Comparison of ENCODE assay signal across 1 cellular context in genomic region chr9:131502781-131503625, GRCh38.
TF ChIP-seq lines count a peak whose summit lies in the region.

A gene with protein sequence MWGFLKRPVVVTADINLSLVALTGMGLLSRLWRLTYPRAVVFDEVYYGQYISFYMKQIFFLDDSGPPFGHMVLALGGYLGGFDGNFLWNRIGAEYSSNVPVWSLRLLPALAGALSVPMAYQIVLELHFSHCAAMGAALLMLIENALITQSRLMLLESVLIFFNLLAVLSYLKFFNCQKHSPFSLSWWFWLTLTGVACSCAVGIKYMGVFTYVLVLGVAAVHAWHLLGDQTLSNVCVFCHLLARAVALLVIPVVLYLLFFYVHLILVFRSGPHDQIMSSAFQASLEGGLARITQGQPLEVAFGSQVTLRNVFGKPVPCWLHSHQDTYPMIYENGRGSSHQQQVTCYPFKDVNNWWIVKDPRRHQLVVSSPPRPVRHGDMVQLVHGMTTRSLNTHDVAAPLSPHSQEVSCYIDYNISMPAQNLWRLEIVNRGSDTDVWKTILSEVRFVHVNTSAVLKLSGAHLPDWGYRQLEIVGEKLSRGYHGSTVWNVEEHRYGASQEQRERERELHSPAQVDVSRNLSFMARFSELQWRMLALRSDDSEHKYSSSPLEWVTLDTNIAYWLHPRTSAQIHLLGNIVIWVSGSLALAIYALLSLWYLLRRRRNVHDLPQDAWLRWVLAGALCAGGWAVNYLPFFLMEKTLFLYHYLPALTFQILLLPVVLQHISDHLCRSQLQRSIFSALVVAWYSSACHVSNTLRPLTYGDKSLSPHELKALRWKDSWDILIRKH (plus strand): TSS chr9:131502918. CDS start chr9:131504219, 1,301 bp downstream.

TF ChIP-seq in HepG2, 621 proteins besides CTCF, POLR2A, EP300 and RAD21 (continued from another document):
- TF ChIP-seq, protein P1, sequence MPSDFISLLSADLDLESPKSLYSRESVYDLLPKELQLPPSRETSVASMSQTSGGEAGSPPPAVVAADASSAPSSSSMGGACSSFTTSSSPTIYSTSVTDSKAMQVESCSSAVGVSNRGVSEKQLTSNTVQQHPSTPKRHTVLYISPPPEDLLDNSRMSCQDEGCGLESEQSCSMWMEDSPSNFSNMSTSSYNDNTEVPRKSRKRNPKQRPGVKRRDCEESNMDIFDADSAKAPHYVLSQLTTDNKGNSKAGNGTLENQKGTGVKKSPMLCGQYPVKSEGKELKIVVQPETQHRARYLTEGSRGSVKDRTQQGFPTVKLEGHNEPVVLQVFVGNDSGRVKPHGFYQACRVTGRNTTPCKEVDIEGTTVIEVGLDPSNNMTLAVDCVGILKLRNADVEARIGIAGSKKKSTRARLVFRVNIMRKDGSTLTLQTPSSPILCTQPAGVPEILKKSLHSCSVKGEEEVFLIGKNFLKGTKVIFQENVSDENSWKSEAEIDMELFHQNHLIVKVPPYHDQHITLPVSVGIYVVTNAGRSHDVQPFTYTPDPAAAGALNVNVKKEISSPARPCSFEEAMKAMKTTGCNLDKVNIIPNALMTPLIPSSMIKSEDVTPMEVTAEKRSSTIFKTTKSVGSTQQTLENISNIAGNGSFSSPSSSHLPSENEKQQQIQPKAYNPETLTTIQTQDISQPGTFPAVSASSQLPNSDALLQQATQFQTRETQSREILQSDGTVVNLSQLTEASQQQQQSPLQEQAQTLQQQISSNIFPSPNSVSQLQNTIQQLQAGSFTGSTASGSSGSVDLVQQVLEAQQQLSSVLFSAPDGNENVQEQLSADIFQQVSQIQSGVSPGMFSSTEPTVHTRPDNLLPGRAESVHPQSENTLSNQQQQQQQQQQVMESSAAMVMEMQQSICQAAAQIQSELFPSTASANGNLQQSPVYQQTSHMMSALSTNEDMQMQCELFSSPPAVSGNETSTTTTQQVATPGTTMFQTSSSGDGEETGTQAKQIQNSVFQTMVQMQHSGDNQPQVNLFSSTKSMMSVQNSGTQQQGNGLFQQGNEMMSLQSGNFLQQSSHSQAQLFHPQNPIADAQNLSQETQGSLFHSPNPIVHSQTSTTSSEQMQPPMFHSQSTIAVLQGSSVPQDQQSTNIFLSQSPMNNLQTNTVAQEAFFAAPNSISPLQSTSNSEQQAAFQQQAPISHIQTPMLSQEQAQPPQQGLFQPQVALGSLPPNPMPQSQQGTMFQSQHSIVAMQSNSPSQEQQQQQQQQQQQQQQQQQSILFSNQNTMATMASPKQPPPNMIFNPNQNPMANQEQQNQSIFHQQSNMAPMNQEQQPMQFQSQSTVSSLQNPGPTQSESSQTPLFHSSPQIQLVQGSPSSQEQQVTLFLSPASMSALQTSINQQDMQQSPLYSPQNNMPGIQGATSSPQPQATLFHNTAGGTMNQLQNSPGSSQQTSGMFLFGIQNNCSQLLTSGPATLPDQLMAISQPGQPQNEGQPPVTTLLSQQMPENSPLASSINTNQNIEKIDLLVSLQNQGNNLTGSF (CRISPR knock-in tag; IDR thresholded peaks at IDR 0.05) = peak; percentile 46
- TF ChIP-seq ZNF235 (CRISPR knock-in tag; IDR thresholded peaks at IDR 0.05; ENCODE audit: borderline replicate concordance) (0 out of 2 replicates have a peak, but pooled peaks have one; percentile 46), ZMYM4 (CRISPR knock-in tag; IDR thresholded peaks at IDR 0.05) (peak; percentile 82), SAFB2 (CRISPR knock-in tag; IDR thresholded peaks at IDR 0.05; ENCODE audit: borderline replicate concordance, low read depth) (peak; percentile 25; the same call in 1 of the 2 replicates), ZNF33B (CRISPR knock-in tag; IDR thresholded peaks at IDR 0.05) (peak; percentile 88; the same call in 1 of the 2 replicates), KDM3A (CRISPR knock-in tag; IDR thresholded peaks at IDR 0.05; ENCODE audit: low read depth) (peak; percentile 87; the same call in 1 of the 2 replicates), ZNF224 (CRISPR knock-in tag; IDR thresholded peaks at IDR 0.05) (no peak), NR2C2 (CRISPR knock-in tag; IDR thresholded peaks at IDR 0.05; ENCODE audit: borderline replicate concordance) (peak; percentile 75; the same call in 1 of the 2 replicates), MIXL1 (CRISPR knock-in tag; IDR thresholded peaks at IDR 0.05) (0 out of 2 replicates have a peak, but pooled peaks have one; percentile 32), ZNF790 (CRISPR knock-in tag; IDR thresholded peaks at IDR 0.05; ENCODE audit: borderline replicate concordance) (peak; percentile 90; the same call in 1 of the 2 replicates), ZNF274 (CRISPR knock-in tag; IDR thresholded peaks at IDR 0.05) (no peak), ZFP82 (CRISPR knock-in tag; IDR thresholded peaks at IDR 0.05; ENCODE audit: borderline replicate concordance) (peak; percentile 57; the same call in 1 of the 2 replicates)
- TF ChIP-seq, protein P2, sequence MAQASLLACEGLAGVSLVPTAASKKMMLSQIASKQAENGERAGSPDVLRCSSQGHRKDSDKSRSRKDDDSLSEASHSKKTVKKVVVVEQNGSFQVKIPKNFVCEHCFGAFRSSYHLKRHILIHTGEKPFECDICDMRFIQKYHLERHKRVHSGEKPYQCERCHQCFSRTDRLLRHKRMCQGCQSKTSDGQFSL (CRISPR knock-in tag; IDR thresholded peaks at IDR 0.05) = peak; percentile 98
TF ChIP-seq in HepG2: peak in this region for 276.
